In the genomic region with DNA sequence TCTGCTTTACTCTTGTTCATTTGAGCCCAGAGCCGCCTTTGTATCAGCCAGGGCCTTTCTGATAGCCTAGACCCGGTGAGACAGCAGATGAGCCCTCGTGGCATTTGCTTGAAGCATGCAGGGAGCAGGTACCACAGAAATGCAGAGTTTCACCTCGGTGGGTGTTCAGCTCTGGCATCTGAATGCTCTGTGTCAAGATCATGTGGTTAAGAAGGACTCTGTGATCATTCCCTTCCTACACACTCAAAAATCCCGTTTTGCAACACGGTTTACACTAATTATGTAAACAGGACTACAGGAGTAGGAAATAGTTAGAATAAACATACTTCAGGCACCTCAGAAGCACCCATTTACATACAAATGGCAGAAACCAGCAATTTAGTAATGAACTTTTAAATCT, we compare ENCODE assay signal across 1 cellular context.
TF ChIP-seq lines count a peak whose summit lies in the region.

No MANE protein-coding gene starts in this region.

TF ChIP-seq in GM23338, 12 proteins besides CTCF, POLR2A, EP300 and RAD21:
- TF ChIP-seq, protein P1, sequence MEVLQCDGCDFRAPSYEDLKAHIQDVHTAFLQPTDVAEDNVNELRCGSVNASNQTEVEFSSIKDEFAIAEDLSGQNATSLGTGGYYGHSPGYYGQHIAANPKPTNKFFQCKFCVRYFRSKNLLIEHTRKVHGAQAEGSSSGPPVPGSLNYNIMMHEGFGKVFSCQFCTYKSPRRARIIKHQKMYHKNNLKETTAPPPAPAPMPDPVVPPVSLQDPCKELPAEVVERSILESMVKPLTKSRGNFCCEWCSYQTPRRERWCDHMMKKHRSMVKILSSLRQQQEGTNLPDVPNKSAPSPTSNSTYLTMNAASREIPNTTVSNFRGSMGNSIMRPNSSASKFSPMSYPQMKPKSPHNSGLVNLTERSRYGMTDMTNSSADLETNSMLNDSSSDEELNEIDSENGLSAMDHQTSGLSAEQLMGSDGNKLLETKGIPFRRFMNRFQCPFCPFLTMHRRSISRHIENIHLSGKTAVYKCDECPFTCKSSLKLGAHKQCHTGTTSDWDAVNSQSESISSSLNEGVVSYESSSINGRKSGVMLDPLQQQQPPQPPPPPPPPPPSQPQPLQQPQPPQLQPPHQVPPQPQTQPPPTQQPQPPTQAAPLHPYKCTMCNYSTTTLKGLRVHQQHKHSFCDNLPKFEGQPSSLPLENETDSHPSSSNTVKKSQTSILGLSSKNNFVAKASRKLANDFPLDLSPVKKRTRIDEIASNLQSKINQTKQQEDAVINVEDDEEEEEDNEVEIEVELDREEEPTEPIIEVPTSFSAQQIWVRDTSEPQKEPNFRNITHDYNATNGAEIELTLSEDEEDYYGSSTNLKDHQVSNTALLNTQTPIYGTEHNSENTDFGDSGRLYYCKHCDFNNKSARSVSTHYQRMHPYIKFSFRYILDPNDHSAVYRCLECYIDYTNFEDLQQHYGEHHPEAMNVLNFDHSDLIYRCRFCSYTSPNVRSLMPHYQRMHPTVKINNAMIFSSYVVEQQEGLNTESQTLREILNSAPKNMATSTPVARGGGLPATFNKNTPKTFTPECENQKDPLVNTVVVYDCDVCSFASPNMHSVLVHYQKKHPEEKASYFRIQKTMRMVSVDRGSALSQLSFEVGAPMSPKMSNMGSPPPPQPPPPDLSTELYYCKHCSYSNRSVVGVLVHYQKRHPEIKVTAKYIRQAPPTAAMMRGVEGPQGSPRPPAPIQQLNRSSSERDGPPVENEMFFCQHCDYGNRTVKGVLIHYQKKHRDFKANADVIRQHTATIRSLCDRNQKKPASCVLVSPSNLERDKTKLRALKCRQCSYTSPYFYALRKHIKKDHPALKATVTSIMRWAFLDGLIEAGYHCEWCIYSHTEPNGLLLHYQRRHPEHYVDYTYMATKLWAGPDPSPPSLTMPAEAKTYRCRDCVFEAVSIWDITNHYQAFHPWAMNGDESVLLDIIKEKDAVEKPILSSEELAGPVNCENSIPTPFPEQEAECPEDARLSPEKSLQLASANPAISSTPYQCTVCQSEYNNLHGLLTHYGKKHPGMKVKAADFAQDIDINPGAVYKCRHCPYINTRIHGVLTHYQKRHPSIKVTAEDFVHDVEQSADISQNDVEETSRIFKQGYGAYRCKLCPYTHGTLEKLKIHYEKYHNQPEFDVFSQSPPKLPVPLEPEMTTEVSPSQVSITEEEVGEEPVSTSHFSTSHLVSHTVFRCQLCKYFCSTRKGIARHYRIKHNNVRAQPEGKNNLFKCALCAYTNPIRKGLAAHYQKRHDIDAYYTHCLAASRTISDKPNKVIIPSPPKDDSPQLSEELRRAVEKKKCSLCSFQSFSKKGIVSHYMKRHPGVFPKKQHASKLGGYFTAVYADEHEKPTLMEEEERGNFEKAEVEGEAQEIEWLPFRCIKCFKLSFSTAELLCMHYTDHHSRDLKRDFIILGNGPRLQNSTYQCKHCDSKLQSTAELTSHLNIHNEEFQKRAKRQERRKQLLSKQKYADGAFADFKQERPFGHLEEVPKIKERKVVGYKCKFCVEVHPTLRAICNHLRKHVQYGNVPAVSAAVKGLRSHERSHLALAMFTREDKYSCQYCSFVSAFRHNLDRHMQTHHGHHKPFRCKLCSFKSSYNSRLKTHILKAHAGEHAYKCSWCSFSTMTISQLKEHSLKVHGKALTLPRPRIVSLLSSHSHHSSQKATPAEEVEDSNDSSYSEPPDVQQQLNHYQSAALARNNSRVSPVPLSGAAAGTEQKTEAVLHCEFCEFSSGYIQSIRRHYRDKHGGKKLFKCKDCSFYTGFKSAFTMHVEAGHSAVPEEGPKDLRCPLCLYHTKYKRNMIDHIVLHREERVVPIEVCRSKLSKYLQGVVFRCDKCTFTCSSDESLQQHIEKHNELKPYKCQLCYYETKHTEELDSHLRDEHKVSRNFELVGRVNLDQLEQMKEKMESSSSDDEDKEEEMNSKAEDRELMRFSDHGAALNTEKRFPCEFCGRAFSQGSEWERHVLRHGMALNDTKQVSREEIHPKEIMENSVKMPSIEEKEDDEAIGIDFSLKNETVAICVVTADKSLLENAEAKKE (CRISPR knock-in tag; IDR thresholded peaks at IDR 0.05): no peak
- TF ChIP-seq NANOG (IDR thresholded peaks at IDR 0.05; ENCODE audit: borderline replicate concordance): no peak
- TF ChIP-seq, protein P2, sequence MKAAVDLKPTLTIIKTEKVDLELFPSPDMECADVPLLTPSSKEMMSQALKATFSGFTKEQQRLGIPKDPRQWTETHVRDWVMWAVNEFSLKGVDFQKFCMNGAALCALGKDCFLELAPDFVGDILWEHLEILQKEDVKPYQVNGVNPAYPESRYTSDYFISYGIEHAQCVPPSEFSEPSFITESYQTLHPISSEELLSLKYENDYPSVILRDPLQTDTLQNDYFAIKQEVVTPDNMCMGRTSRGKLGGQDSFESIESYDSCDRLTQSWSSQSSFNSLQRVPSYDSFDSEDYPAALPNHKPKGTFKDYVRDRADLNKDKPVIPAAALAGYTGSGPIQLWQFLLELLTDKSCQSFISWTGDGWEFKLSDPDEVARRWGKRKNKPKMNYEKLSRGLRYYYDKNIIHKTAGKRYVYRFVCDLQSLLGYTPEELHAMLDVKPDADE (IDR thresholded peaks at IDR 0.05): no peak
- TF ChIP-seq EZH2phosphoT487 (IDR thresholded peaks at IDR 0.05; ENCODE audit: unreplicated experiment): no peak
- TF ChIP-seq, protein P3, sequence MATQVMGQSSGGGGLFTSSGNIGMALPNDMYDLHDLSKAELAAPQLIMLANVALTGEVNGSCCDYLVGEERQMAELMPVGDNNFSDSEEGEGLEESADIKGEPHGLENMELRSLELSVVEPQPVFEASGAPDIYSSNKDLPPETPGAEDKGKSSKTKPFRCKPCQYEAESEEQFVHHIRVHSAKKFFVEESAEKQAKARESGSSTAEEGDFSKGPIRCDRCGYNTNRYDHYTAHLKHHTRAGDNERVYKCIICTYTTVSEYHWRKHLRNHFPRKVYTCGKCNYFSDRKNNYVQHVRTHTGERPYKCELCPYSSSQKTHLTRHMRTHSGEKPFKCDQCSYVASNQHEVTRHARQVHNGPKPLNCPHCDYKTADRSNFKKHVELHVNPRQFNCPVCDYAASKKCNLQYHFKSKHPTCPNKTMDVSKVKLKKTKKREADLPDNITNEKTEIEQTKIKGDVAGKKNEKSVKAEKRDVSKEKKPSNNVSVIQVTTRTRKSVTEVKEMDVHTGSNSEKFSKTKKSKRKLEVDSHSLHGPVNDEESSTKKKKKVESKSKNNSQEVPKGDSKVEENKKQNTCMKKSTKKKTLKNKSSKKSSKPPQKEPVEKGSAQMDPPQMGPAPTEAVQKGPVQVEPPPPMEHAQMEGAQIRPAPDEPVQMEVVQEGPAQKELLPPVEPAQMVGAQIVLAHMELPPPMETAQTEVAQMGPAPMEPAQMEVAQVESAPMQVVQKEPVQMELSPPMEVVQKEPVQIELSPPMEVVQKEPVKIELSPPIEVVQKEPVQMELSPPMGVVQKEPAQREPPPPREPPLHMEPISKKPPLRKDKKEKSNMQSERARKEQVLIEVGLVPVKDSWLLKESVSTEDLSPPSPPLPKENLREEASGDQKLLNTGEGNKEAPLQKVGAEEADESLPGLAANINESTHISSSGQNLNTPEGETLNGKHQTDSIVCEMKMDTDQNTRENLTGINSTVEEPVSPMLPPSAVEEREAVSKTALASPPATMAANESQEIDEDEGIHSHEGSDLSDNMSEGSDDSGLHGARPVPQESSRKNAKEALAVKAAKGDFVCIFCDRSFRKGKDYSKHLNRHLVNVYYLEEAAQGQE (IDR thresholded peaks at IDR 0.05; ENCODE audit: unreplicated experiment): no peak
- TF ChIP-seq EZH2 (IDR thresholded peaks at IDR 0.05; ENCODE audit: low read depth, unreplicated experiment): no peak
- TF ChIP-seq CREB1 (CRISPR knock-in tag; IDR thresholded peaks at IDR 0.05; ENCODE audit: low read depth): no peak
- no peak for TF ChIP-seq POLR2AphosphoS5 (IDR thresholded peaks at IDR 0.05; ENCODE audit: low read depth)
- TF ChIP-seq ZNF331 (CRISPR knock-in tag; IDR thresholded peaks at IDR 0.05; ENCODE audit: low read depth): no peak
- no peak for TF ChIP-seq ZNF114 (CRISPR knock-in tag; IDR thresholded peaks at IDR 0.05)
- no peak for TF ChIP-seq STAT1 (IDR thresholded peaks at IDR 0.05; ENCODE audit: unreplicated experiment)
- no peak for TF ChIP-seq JUNB (IDR thresholded peaks at IDR 0.05; ENCODE audit: unreplicated experiment)
